ENCODE assay signal across 10 cellular contexts in the genomic region with DNA sequence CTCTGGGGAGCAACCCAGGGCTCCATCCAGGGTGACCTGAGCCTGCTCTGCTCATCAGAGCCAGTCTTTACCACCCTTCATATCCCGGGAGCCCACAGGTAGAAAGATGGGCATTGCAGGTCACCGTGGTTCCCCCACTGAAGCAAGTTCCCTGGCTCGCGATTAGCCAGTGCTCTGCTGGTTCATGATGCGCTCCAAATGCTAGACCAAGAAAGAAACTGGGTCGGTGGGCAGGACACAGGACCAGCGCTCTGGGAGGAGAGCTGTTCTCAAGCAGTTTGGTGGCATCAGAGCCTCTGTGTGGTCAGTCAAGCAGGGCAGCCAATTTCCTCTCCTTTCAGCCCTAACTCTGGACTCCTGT.
DNase-seq lines count a peak whose midpoint lies in the region; ATAC-seq and TF ChIP-seq lines count a peak whose summit lies in the region.
"Had no signal": no experiment of that assay in that cellular context is flagged by ENCODE, and none has a peak within 500 bp of the region (broad histone marks: within the 10 kb centered on the region; RNA-seq: fewer than 3 reads in every experiment).

No MANE protein-coding gene starts in this region.

- no peak overlapping the region for H3K4me3 Mint-ChIP-seq in activated T-cell treated with anti-CD3 and anti-CD28 coated beads, Interleukin-2, amount 50 U/mL, for 24 hours
- H3K4me3 Mint-ChIP-seq in activated T-cell treated with anti-CD3 and anti-CD28 coated beads, Interleukin-2, amount 50 U/mL, for 4 hours, result no peak overlapping the region
- peak overlapping the region; percentile 44 for H3K4me3 Mint-ChIP-seq in type B pancreatic cell

- no peak for ATAC-seq in activated T-cell treated with anti-CD3 and anti-CD28 coated beads, Interleukin-2, amount 50 U/mL, for 4 hours
- ATAC-seq in mucosa of descending colon (peak; percentile 4), HG03432 (IDR thresholded peaks at IDR 0.05; ENCODE audit: unreplicated experiment) (no peak)

- H3K27me3 Mint-ChIP-seq in activated T-cell treated with anti-CD3 and anti-CD28 coated beads, Interleukin-2, amount 50 U/mL, for 24 hours, result peaks cover 8% of the 10 kb centered on the region
- peaks cover 2% of the 10 kb centered on the region for H3K27me3 Mint-ChIP-seq in activated T-cell treated with anti-CD3 and anti-CD28 coated beads, Interleukin-2, amount 50 U/mL, for 4 hours (ENCODE audit: low read depth)
- no peaks in the 10 kb centered on the region for H3K27me3 Mint-ChIP-seq in type B pancreatic cell

- H3K9ac ChIP-seq in duodenal mucosa (ENCODE audit: low read depth in 1 of 2, low read length in 2 of 2), result no peak overlapping the region

- no peaks in the 10 kb centered on the region for H3K9me3 Mint-ChIP-seq in activated T-cell treated with anti-CD3 and anti-CD28 coated beads, Interleukin-2, amount 50 U/mL, for 24 hours
- no peaks in the 10 kb centered on the region for H3K9me3 Mint-ChIP-seq in activated T-cell treated with anti-CD3 and anti-CD28 coated beads, Interleukin-2, amount 50 U/mL, for 4 hours
- no peaks in the 10 kb centered on the region for H3K9me3 Mint-ChIP-seq in type B pancreatic cell

- H3K27me3 ChIP-seq in duodenal mucosa (ENCODE audit: control insufficient read depth in 1 of 2, insufficient read depth in 2 of 2, low read length in 2 of 2), result no peaks in the 10 kb centered on the region
- H3K27me3 ChIP-seq: suprapubic skin had no signal

- H3K9me3 ChIP-seq in duodenal mucosa (ENCODE audit: control insufficient read depth in 1 of 2, low read length in 2 of 2) (no peaks in the 10 kb centered on the region), mucosa of descending colon (no peaks in the 10 kb centered on the region)
- H3K9me3 ChIP-seq: suprapubic skin had no signal

- intact Hi-C loops in mucosa of descending colon (cut with DNase I, micrococcal nuclease), result no loop called here

- H3K4me1 Mint-ChIP-seq in activated T-cell treated with anti-CD3 and anti-CD28 coated beads, Interleukin-2, amount 50 U/mL, for 24 hours (ENCODE audit: low read depth), result peaks cover 78% of the 10 kb centered on the region
- H3K4me1 Mint-ChIP-seq in activated T-cell treated with anti-CD3 and anti-CD28 coated beads, Interleukin-2, amount 50 U/mL, for 4 hours (ENCODE audit: low read depth), result peaks cover 29% of the 10 kb centered on the region
- H3K4me1 Mint-ChIP-seq in type B pancreatic cell (ENCODE audit: unreplicated experiment), result peaks cover 69% of the 10 kb centered on the region

- H3K4me3 ChIP-seq in duodenal mucosa (ENCODE audit: low read depth in 1 of 2, low read length in 2 of 2) (peak overlapping the region in 1 of 2 donors; percentile 17), mucosa of descending colon (no peak overlapping the region)
- H3K4me3 ChIP-seq: suprapubic skin had no signal

- H3K27ac Mint-ChIP-seq in activated T-cell treated with anti-CD3 and anti-CD28 coated beads, Interleukin-2, amount 50 U/mL, for 24 hours, result no peak overlapping the region
- H3K27ac Mint-ChIP-seq in type B pancreatic cell, result peak overlapping the region; percentile 92

- DNase-seq in activated T-cell treated with anti-CD3 and anti-CD28 coated beads, Interleukin-2, amount 50 U/mL, for 24 hours, result peak; percentile 17
- DNase-seq in activated T-cell treated with anti-CD3 and anti-CD28 coated beads, Interleukin-2, amount 50 U/mL, for 4 hours, result no peak
- DNase-seq in mucosa of descending colon (no peak), type B pancreatic cell (ENCODE audit: extremely low spot score, unreplicated experiment) (no peak), SW480 (ENCODE audit: low spot score) (no peak), NCI-H2107 (lab: John Stamatoyannopoulos, UW) (no peak)
- DNase-seq: NK-92 treated with Interleukin-12 subunit alpha and Interleukin-12 subunit beta, amount 100 ng/mL, for 24 hours had no signal

- no peaks in the 10 kb centered on the region for H3K36me3 Mint-ChIP-seq in activated T-cell treated with anti-CD3 and anti-CD28 coated beads, Interleukin-2, amount 50 U/mL, for 24 hours (ENCODE audit: low read depth)
- no peaks in the 10 kb centered on the region for H3K36me3 Mint-ChIP-seq in activated T-cell treated with anti-CD3 and anti-CD28 coated beads, Interleukin-2, amount 50 U/mL, for 4 hours (ENCODE audit: insufficient read depth)
- no peaks in the 10 kb centered on the region for H3K36me3 Mint-ChIP-seq in type B pancreatic cell

- TF ChIP-seq CTCF in mucosa of descending colon (IDR thresholded peaks at IDR 0.05) (no peak), type B pancreatic cell (conservative IDR thresholded peaks at IDR 0.05) (no peak)

- peaks cover 20 to 28% of the 10 kb centered on the region in 2 donors for H3K4me1 ChIP-seq in duodenal mucosa (ENCODE audit: control insufficient read depth in 1 of 2, insufficient read depth in 2 of 2, low read length in 2 of 2)
- no peaks in the 10 kb centered on the region for H3K4me1 ChIP-seq in mucosa of descending colon (ENCODE audit: low read depth)

- peak overlapping the region; percentile 57 for H3K27ac ChIP-seq in duodenal mucosa (ENCODE audit: low read depth, low read length)

- H3K36me3 ChIP-seq in duodenal mucosa (ENCODE audit: control insufficient read depth in 1 of 2, insufficient read depth in 2 of 2, low read length in 2 of 2), result no peaks in the 10 kb centered on the region
- no peaks in the 10 kb centered on the region for H3K36me3 ChIP-seq in mucosa of descending colon (ENCODE audit: low read depth)
- H3K36me3 ChIP-seq: suprapubic skin had no signal
